ENCODE assay signal across 8 cellular contexts in genomic region chr3:66407281-66408218, GRCh38.
DNase-seq lines count a peak whose midpoint lies in the region; ATAC-seq and TF ChIP-seq lines count a peak whose summit lies in the region.

No MANE protein-coding gene starts in this region.

- H3K27ac Mint-ChIP-seq in activated T-helper 1 cell treated with anti-CD3 and anti-CD28 coated beads, Interleukin-12 subunit alpha, Interleukin-12 subunit beta, Interleukin-2, Interleukin-4 antibody, amounts not matched to agents 30 ng/mL and 10 ng/mL and 1 ng/mL, durations not matched to agents 14 hours and 24 hours and 36 hours: no peak overlapping the region
- H3K27ac Mint-ChIP-seq in osteocyte (ENCODE audit: unreplicated experiment): no peak overlapping the region

- H3K4me3 ChIP-seq in OCI-LY7 (ENCODE audit: low read depth, low read length, poor library complexity, severe bottlenecking): no peak overlapping the region
- no peak overlapping the region for H3K4me3 ChIP-seq in tibial artery

- DNase-seq in NCI-H2196 (lab: John Stamatoyannopoulos, UW; ENCODE audit: unreplicated experiment) (peak; percentile 57), NCI-H2196 treated with DMSO at 0.1 percent for 48 hours (lab: John Stamatoyannopoulos, UW; ENCODE audit: unreplicated experiment) (no peak), HEK293T (ENCODE audit: extremely low spot score) (peak; percentile 85), OCI-LY7 (ENCODE audit: low spot score) (peak; percentile 78), foreskin keratinocyte (peak in 1 of 2 donors; percentile 28), osteocyte (ENCODE audit: extremely low spot score, unreplicated experiment) (peak; percentile 92), tibial artery (peak; percentile 59 to 80)
- DNase-seq in activated T-helper 1 cell treated with anti-CD3 and anti-CD28 coated beads, Interleukin-12 subunit alpha, Interleukin-12 subunit beta, Interleukin-2, Interleukin-4 antibody, amounts not matched to agents 30 ng/mL and 10 ng/mL and 1 ng/mL, durations not matched to agents 14 hours and 24 hours and 36 hours (ENCODE audit: low spot score): peak; percentile 63

- intact Hi-C loops in OCI-LY7 (cut with micrococcal nuclease; ENCODE audit: unreplicated experiment): loop anchor here (1.0 to 2.0 kb wide), 3 partner anchors 93 to 410 kb away; partner anchors contain the start of gene LRIG1
- intact Hi-C loops in activated T-helper 1 cell treated with anti-CD3 and anti-CD28 coated beads, Interleukin-12 subunit alpha, Interleukin-12 subunit beta, Interleukin-2, Interleukin-4 antibody, amounts not matched to agents 30 ng/mL and 10 ng/mL and 1 ng/mL, durations not matched to agents 14 hours and 24 hours and 36 hours (cut with micrococcal nuclease): loop anchor here (1.0 to 5.0 kb wide), 4 partner anchors 94 to 420 kb away; partner anchors contain the start of gene LRIG1
- intact Hi-C loops in tibial artery (cut with DNase I; ENCODE audit: low total_unique reads): loop anchor here (5.0 kb wide), 2 partner anchors 95 to 415 kb away; partner anchors contain the start of gene LRIG1

- no peaks in the 10 kb centered on the region for H3K27me3 ChIP-seq in foreskin keratinocyte
- H3K27me3 ChIP-seq in tibial artery: no peaks in the 10 kb centered on the region

- no peak overlapping the region for H3K4me3 Mint-ChIP-seq in activated T-helper 1 cell treated with anti-CD3 and anti-CD28 coated beads, Interleukin-12 subunit alpha, Interleukin-12 subunit beta, Interleukin-2, Interleukin-4 antibody, amounts not matched to agents 30 ng/mL and 10 ng/mL and 1 ng/mL, durations not matched to agents 14 hours and 24 hours and 36 hours
- no peak overlapping the region for H3K4me3 Mint-ChIP-seq in osteocyte (ENCODE audit: unreplicated experiment)

- peaks cover 15% of the 10 kb centered on the region for H3K4me1 Mint-ChIP-seq in activated T-helper 1 cell treated with anti-CD3 and anti-CD28 coated beads, Interleukin-12 subunit alpha, Interleukin-12 subunit beta, Interleukin-2, Interleukin-4 antibody, amounts not matched to agents 30 ng/mL and 10 ng/mL and 1 ng/mL, durations not matched to agents 14 hours and 24 hours and 36 hours (ENCODE audit: low read depth)
- H3K4me1 Mint-ChIP-seq in osteocyte (ENCODE audit: unreplicated experiment): peaks cover 50% of the 10 kb centered on the region

- H3K4me1 ChIP-seq in OCI-LY7 (ENCODE audit: insufficient read depth, low read length, poor library complexity, severe bottlenecking): peaks cover 34% of the 10 kb centered on the region
- no peaks in the 10 kb centered on the region for H3K4me1 ChIP-seq in foreskin keratinocyte
- H3K4me1 ChIP-seq in tibial artery: peaks cover 5 to 83% (median 62%) of the 10 kb centered on the region in 4 donors

- no TSS peak for BruUV-seq in OCI-LY7 (replicated peaks; lab: Mats Ljungman, UMichigan)

- ATAC-seq in foreskin keratinocyte: peak; percentile 87

- peaks cover 37% of the 10 kb centered on the region for H3K36me3 Mint-ChIP-seq in activated T-helper 1 cell treated with anti-CD3 and anti-CD28 coated beads, Interleukin-12 subunit alpha, Interleukin-12 subunit beta, Interleukin-2, Interleukin-4 antibody, amounts not matched to agents 30 ng/mL and 10 ng/mL and 1 ng/mL, durations not matched to agents 14 hours and 24 hours and 36 hours (ENCODE audit: low read depth)
- H3K36me3 Mint-ChIP-seq in osteocyte (ENCODE audit: unreplicated experiment): peaks cover 48% of the 10 kb centered on the region

- no peaks in the 10 kb centered on the region for H3K27me3 Mint-ChIP-seq in activated T-helper 1 cell treated with anti-CD3 and anti-CD28 coated beads, Interleukin-12 subunit alpha, Interleukin-12 subunit beta, Interleukin-2, Interleukin-4 antibody, amounts not matched to agents 30 ng/mL and 10 ng/mL and 1 ng/mL, durations not matched to agents 14 hours and 24 hours and 36 hours (ENCODE audit: insufficient read depth)
- no peaks in the 10 kb centered on the region for H3K27me3 Mint-ChIP-seq in osteocyte (ENCODE audit: unreplicated experiment)

- POLR2A ChIA-PET in HEK293T (lab: Yijun Ruan, JAX) (no interaction called here), OCI-LY7 (lab: Charles Lee) (interaction anchor here (0.6 to 1.1 kb wide), 4 partner anchors 57 to 424 kb away, joined by 3 to 6 read pairs (median 4); no protein-coding TSS in a partner anchor)

- no peaks in the 10 kb centered on the region for H3K9me2 ChIP-seq in OCI-LY7 (ENCODE audit: insufficient read depth, low read length)

- no peaks in the 10 kb centered on the region for H3K9me3 ChIP-seq in OCI-LY7 (ENCODE audit: low read length)
- no peaks in the 10 kb centered on the region for H3K9me3 ChIP-seq in tibial artery

- no peaks in the 10 kb centered on the region for H4K20me1 ChIP-seq in OCI-LY7 (ENCODE audit: insufficient read depth, low read length)

- H3K27ac ChIP-seq in OCI-LY7 (ENCODE audit: low read depth, low read length, poor library complexity, severe bottlenecking): no peak overlapping the region
- no peak overlapping the region for H3K27ac ChIP-seq in foreskin keratinocyte
- H3K27ac ChIP-seq in tibial artery: peak overlapping the region; percentile 69 to 77

- CTCF ChIA-PET in HEK293T (lab: Yijun Ruan, JAX): interaction anchor here (0.6 to 2.3 kb wide), 13 partner anchors 9 to 412 kb away, joined by 3 to 7 read pairs (median 3); no protein-coding TSS in a partner anchor
- CTCF ChIA-PET in OCI-LY7 (lab: Charles Lee; ENCODE audit: unreplicated experiment): interaction anchor here (0.6 to 1.5 kb wide), 4 partner anchors 73 to 248 kb away, joined by 3 to 7 read pairs (median 4); no protein-coding TSS in a partner anchor

- no peaks in the 10 kb centered on the region for H3K9me3 Mint-ChIP-seq in activated T-helper 1 cell treated with anti-CD3 and anti-CD28 coated beads, Interleukin-12 subunit alpha, Interleukin-12 subunit beta, Interleukin-2, Interleukin-4 antibody, amounts not matched to agents 30 ng/mL and 10 ng/mL and 1 ng/mL, durations not matched to agents 14 hours and 24 hours and 36 hours
- H3K9me3 Mint-ChIP-seq in osteocyte (ENCODE audit: unreplicated experiment): no peaks in the 10 kb centered on the region

- H3K36me3 ChIP-seq in OCI-LY7 (ENCODE audit: insufficient read depth, low read length) (peaks cover 99% of the 10 kb centered on the region), tibial artery (peaks cover 15 to 90% (median 35%) of the 10 kb centered on the region in 3 donors)

- no peak overlapping the region for H2AFZ ChIP-seq in OCI-LY7 (ENCODE audit: low read length)

- H3K4me2 ChIP-seq in OCI-LY7 (ENCODE audit: low read length): no peak overlapping the region

- TF ChIP-seq CTCF in OCI-LY7 (conservative IDR thresholded peaks at IDR 0.05; ENCODE audit: low read length) (peak; percentile 91), foreskin keratinocyte (conservative IDR thresholded peaks at IDR 0.05) (peak; percentile 90), osteocyte (IDR thresholded peaks at IDR 0.05) (peak; percentile 93), tibial artery (IDR thresholded peaks at IDR 0.05) (peak; percentile 75 to 89)

- H3K79me2 ChIP-seq in OCI-LY7 (ENCODE audit: insufficient read depth, low read depth, low read length): peaks cover 5% of the 10 kb centered on the region; the same call in 1 of the 2 replicates

TF ChIP-seq in HEK293T, 16 proteins besides CTCF, POLR2A, EP300 and RAD21:
- no peak for TF ChIP-seq FOXM1 (IDR thresholded peaks at IDR 0.05; ENCODE audit: borderline replicate concordance)
- no peak for TF ChIP-seq PKNOX1 (IDR thresholded peaks at IDR 0.05)
- TF ChIP-seq ELF4 (IDR thresholded peaks at IDR 0.05): no peak
- TF ChIP-seq TARDBP (IDR thresholded peaks at IDR 0.05): no peak
- no peak for TF ChIP-seq LEF1 (IDR thresholded peaks at IDR 0.05; ENCODE audit: borderline replicate concordance)
- no peak for TF ChIP-seq NFRKB (IDR thresholded peaks at IDR 0.05)
- no peak for TF ChIP-seq FOXA1 (IDR thresholded peaks at IDR 0.05)
- no peak for TF ChIP-seq ARNT (IDR thresholded peaks at IDR 0.05)
- TF ChIP-seq L3MBTL2 (conservative IDR thresholded peaks at IDR 0.05): no peak
- TF ChIP-seq HDGF (IDR thresholded peaks at IDR 0.05; ENCODE audit: borderline replicate concordance): no peak
- no peak for TF ChIP-seq CTBP1 (IDR thresholded peaks at IDR 0.05; ENCODE audit: borderline replicate concordance)
- TF ChIP-seq SUZ12 (IDR thresholded peaks at IDR 0.05): no peak
- no peak for TF ChIP-seq BHLHE40 (IDR thresholded peaks at IDR 0.05; ENCODE audit: borderline replicate concordance)
- TF ChIP-seq SP1 (IDR thresholded peaks at IDR 0.05): no peak
- no peak for TF ChIP-seq ZNF384 (IDR thresholded peaks at IDR 0.05)
- no peak for TF ChIP-seq FOXK2 (IDR thresholded peaks at IDR 0.05)

Comparison
In these comparisons a context has a peak if more than half of its experiments do, and no peak if none do; other contexts are left out.
1. H3K27ac ChIP-seq: peak in tibial artery (2 of 2); none in OCI-LY7 (single experiment) and foreskin keratinocyte (single experiment).
2. Peak in every context shown above with its lines, with median percentiles within 50 percentile points of each other: CTCF ChIP-seq.